Comparison of ENCODE assay signal across 20 cellular contexts in the genomic region with DNA sequence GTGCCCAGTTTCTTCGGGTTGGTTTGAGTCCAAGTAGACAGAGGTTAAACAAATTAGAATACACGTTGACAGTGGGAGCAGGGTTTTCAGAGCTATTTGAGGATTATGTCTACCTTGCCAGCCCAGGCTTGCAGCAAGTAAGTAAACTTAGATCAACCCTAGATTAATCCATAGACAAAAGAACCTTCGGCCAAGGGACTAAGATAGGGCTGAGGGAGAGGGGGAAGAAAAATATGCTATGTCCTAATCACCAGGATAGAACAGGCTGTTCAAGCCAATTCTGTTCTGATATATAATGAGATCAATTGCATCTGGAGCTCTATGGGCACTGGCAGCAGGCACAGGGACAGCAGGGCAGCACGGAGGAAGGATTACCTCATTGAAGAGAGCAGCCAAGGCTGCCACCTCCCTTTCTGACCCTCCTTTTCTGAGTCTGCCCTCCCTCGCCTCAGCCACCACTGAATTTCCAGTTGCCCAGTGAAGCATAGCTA.
DNase-seq lines count a peak whose midpoint lies in the region; ATAC-seq and TF ChIP-seq lines count a peak whose summit lies in the region.
"Had no signal": no experiment of that assay in that cellular context is flagged by ENCODE, and none has a peak within 500 bp of the region (broad histone marks: within the 10 kb centered on the region; RNA-seq: fewer than 3 reads in every experiment).

No MANE protein-coding gene starts in this region.

- CTCF ChIA-PET in mammary epithelial cell (lab: Charles Lee; ENCODE audit: low non-redundant PET), result interaction anchor here (0.5 kb wide), 1 partner anchor 169 kb away, joined by 4 read pairs; no protein-coding TSS in a partner anchor

- H3K4me3 ChIP-seq in mammary epithelial cell (replicated peaks in 1 of 3; ENCODE audit: insufficient read depth in 1 of 3, low read depth in 2 of 3, low read length in 3 of 3), result no peak overlapping the region
- H3K4me3 ChIP-seq in osteoblast (ENCODE audit: insufficient read depth, low read length), result no peak overlapping the region
- H3K4me3 ChIP-seq: dorsolateral prefrontal cortex, gastroesophageal sphincter, MG63 had no signal

- peak; percentile 28 for DNase-seq in DMS 273 treated with DMSO at 0.1 percent for 48 hours (lab: John Stamatoyannopoulos, UW)
- DNase-seq in NCI-H524 (lab: John Stamatoyannopoulos, UW), result peak; percentile 50 to 66
- peak; percentile 6 for DNase-seq in mammary epithelial cell
- DNase-seq in osteoblast (ENCODE audit: insufficient read length, low spot score, missing footprints), result peak; percentile 1
- no peak for DNase-seq in activated CD4-positive, alpha-beta T cell treated with anti-CD3 and anti-CD28 coated beads, Interleukin-2, amount 50 U/mL, for 1 hour
- DNase-seq in NCI-H1417 treated with DMSO at 0.1 percent for 48 hours (lab: John Stamatoyannopoulos, UW), result no peak
- DNase-seq: activated CD4-positive, alpha-beta T cell treated with anti-CD3 and anti-CD28 coated beads for 1 hour; BE2C; dorsolateral prefrontal cortex; MG63; NCI-H187; nephron progenitor cell; OCI-M1; SK-N-SH; stimulated activated CD4-positive, alpha-beta T cell treated with anti-CD3 and anti-CD28 coated beads, Interleukin-12 subunit alpha, Interleukin-12 subunit beta, amount 100 ng/mL, for 4 hours; T-helper 9 cell had no signal

- H3K4me2 ChIP-seq in mammary epithelial cell (ENCODE audit: insufficient read depth, low read depth, low read length), result no peak overlapping the region
- H3K4me2 ChIP-seq in osteoblast (ENCODE audit: insufficient read depth, low read length), result no peak overlapping the region
- H3K4me2 ChIP-seq: SK-N-SH had no signal

- no peak overlapping the region for H3K9ac ChIP-seq in mammary epithelial cell (ENCODE audit: insufficient read depth, low read length)
- H3K9ac ChIP-seq: SK-N-SH had no signal

- ATAC-seq in GM21825 (IDR thresholded peaks at IDR 0.05; ENCODE audit: unreplicated experiment) (no peak), HG03159 (IDR thresholded peaks at IDR 0.05; ENCODE audit: unreplicated experiment) (no peak)
- ATAC-seq: activated T-helper 17 cell treated with anti-CD3 and anti-CD28 coated beads, Interleukin-2, amount 50 U/mL, for 72 hours; gastroesophageal sphincter had no signal

- no peaks in the 10 kb centered on the region for H3K79me2 ChIP-seq in mammary epithelial cell (ENCODE audit: insufficient read depth, low read length)
- no peaks in the 10 kb centered on the region for H3K79me2 ChIP-seq in osteoblast (ENCODE audit: insufficient read depth, low read length)

- H3K36me3 ChIP-seq in mammary epithelial cell (ENCODE audit: insufficient read depth, low read length), result no peaks in the 10 kb centered on the region
- no peaks in the 10 kb centered on the region for H3K36me3 ChIP-seq in osteoblast (ENCODE audit: insufficient read depth, low read length)
- H3K36me3 ChIP-seq: BE2C, gastroesophageal sphincter, MG63 had no signal

- TF ChIP-seq CTCF in mammary epithelial cell (conservative IDR thresholded peaks at IDR 0.05 in 1 of 2, IDR thresholded peaks at IDR 0.05 in 1 of 2; ENCODE audit: extremely low read depth in 1 of 2, insufficient read depth in 1 of 2, low read depth in 1 of 2, low read length in 2 of 2), result no peak
- TF ChIP-seq CTCF in osteoblast (IDR thresholded peaks at IDR 0.05; ENCODE audit: extremely low read depth, low read depth, low read length), result no peak

- H3K27me3 ChIP-seq in mammary epithelial cell (ENCODE audit: insufficient read depth, low read length) (no peaks in the 10 kb centered on the region), osteoblast (ENCODE audit: insufficient read depth, low read length) (no peaks in the 10 kb centered on the region)
- H3K27me3 ChIP-seq: BE2C, dorsolateral prefrontal cortex, gastroesophageal sphincter, MG63 had no signal

- in situ Hi-C loops in mammary epithelial cell (cut with MboI; ENCODE audit: low sequenced_read_pairs in 2 of 2), result no loop called here

- intact Hi-C loops in mammary epithelial cell (cut with micrococcal nuclease), result no loop called here

- dilution Hi-C loops in mammary epithelial cell (cut with HindIII; ENCODE audit: low sequenced_read_pairs), result no loop called here

- WGBS in mammary epithelial cell (ENCODE audit: low coverage, missing lambda C conversion rate), result 14% methylated on average over 5 of the region's 5 CpGs

- H4K20me1 ChIP-seq in mammary epithelial cell (ENCODE audit: insufficient read depth, low read length) (no peaks in the 10 kb centered on the region), osteoblast (ENCODE audit: insufficient read depth, low read length) (no peaks in the 10 kb centered on the region)

- H3K27ac ChIP-seq in mammary epithelial cell (ENCODE audit: insufficient read depth, low read depth, low read length) (no peak overlapping the region), osteoblast (ENCODE audit: low read depth, low read length) (no peak overlapping the region)
- H3K27ac ChIP-seq: dorsolateral prefrontal cortex, gastroesophageal sphincter had no signal

- H3K9me3 ChIP-seq in mammary epithelial cell (replicated peaks; ENCODE audit: insufficient read depth, low read length) (no peaks in the 10 kb centered on the region), osteoblast (ENCODE audit: low read depth, low read length) (no peaks in the 10 kb centered on the region)
- H3K9me3 ChIP-seq: BE2C, gastroesophageal sphincter, MG63, SK-N-SH had no signal

- no TSS peak for BruUV-seq in mammary epithelial cell (replicated peaks; lab: Mats Ljungman, UMichigan)

- H2AFZ ChIP-seq in mammary epithelial cell (ENCODE audit: low read depth, low read length) (no peak overlapping the region), osteoblast (ENCODE audit: low read length) (no peak overlapping the region)

- H3K4me1 ChIP-seq in mammary epithelial cell (ENCODE audit: insufficient read depth, low read length), result no peaks in the 10 kb centered on the region
- H3K4me1 ChIP-seq in osteoblast (ENCODE audit: insufficient read depth, low read length), result no peaks in the 10 kb centered on the region
- H3K4me1 ChIP-seq: gastroesophageal sphincter had no signal

Comparison
In these comparisons a context has a peak if more than half of its experiments do, and no peak if none do; other contexts are left out.
1. DNase-seq: peak in DMS 273 treated with DMSO at 0.1 percent for 48 hours (single experiment), NCI-H524 (2 of 2), mammary epithelial cell (single experiment) and osteoblast (single experiment); none in activated CD4-positive, alpha-beta T cell treated with anti-CD3 and anti-CD28 coated beads, Interleukin-2, amount 50 U/mL, for 1 hour (single experiment) and NCI-H1417 treated with DMSO at 0.1 percent for 48 hours (single experiment).